ENCODE assay signal across 1 cellular context in the genomic region with DNA sequence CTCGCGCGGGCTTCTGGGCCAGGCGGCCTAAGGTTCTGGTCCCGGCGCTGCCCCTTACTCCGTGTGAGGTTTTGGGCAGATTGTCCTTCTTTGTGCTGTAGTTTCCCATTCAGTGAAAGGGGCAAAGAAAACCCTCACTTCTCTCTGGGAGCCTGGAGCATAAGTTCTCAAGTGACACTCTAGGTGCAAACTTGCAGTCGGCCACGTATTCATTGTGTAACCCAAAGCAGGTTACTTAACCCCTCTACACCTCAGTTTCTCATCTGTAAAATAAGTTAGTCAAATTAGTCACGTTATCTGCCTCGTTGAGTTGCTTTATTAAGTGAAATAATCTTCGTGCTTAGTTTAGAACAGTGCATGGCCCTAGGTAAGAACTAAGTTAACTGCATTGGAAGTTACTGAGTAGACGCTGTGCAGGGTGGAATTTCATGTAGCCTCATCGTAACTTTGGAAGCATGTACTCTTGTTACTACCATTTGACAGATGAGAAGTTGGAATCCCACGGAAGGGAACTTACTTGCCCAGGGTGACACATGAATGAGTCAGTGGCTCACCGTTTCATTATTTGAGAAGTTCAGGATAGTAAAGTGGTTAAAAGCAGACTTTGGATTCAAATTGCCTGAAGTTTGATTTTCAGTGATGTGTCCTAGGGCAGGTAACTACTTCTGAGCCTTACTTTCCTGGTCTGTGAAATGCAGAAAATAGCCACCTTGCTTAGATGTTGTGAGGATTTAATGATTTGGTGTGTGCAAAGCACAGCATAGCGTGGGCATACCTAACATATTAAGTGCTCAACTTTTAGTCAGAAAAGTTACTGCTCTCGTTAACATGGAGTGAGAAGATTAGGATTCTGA.
A peak's percentile ranks its signal among the peaks of the same experiment; 100 is the strongest.
TF ChIP-seq lines count a peak whose summit lies in the region.

No MANE protein-coding gene starts in this region.

TF ChIP-seq in HepG2, 621 proteins besides CTCF, POLR2A, EP300 and RAD21 (continued from another document and continues in another):
- TF ChIP-seq, protein P1, sequence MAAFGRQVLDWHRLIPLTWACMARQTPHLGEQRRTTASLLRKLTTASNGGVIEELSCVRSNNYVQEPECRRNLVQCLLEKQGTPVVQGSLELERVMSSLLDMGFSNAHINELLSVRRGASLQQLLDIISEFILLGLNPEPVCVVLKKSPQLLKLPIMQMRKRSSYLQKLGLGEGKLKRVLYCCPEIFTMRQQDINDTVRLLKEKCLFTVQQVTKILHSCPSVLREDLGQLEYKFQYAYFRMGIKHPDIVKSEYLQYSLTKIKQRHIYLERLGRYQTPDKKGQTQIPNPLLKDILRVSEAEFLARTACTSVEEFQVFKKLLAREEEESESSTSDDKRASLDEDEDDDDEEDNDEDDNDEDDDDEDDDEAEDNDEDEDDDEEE (CRISPR knock-in tag; IDR thresholded peaks at IDR 0.05): no peak
- TF ChIP-seq REXO4 (CRISPR knock-in tag; IDR thresholded peaks at IDR 0.05; ENCODE audit: borderline replicate concordance) (no peak), ZNF547 (CRISPR knock-in tag; IDR thresholded peaks at IDR 0.05) (no peak; the same call in 1 of the 2 replicates), RORA (CRISPR knock-in tag; IDR thresholded peaks at IDR 0.05) (no peak), FOXM1 (CRISPR knock-in tag; IDR thresholded peaks at IDR 0.05) (no peak), ZFP82 (CRISPR knock-in tag; IDR thresholded peaks at IDR 0.05; ENCODE audit: borderline replicate concordance) (no peak), ZBTB1 (CRISPR knock-in tag; IDR thresholded peaks at IDR 0.05; ENCODE audit: borderline replicate concordance) (no peak), ZNF337 (CRISPR knock-in tag; IDR thresholded peaks at IDR 0.05; ENCODE audit: borderline replicate concordance, low read depth) (peak; percentile 74; the same call in 1 of the 2 replicates), ZNF12 (CRISPR knock-in tag; IDR thresholded peaks at IDR 0.05) (no peak), ZNF335 (CRISPR knock-in tag; IDR thresholded peaks at IDR 0.05) (no peak), MAFG (CRISPR knock-in tag; IDR thresholded peaks at IDR 0.05) (no peak), STAG1 (CRISPR knock-in tag; IDR thresholded peaks at IDR 0.05) (no peak), NR2F6 (IDR thresholded peaks at IDR 0.05) (no peak), NR2F6 (CRISPR knock-in tag; IDR thresholded peaks at IDR 0.05) (no peak), RAD51 (IDR thresholded peaks at IDR 0.05; ENCODE audit: borderline replicate concordance) (no peak), ZNF652 (CRISPR knock-in tag; IDR thresholded peaks at IDR 0.05; ENCODE audit: borderline replicate concordance, low read depth) (0 out of 2 replicates have a peak, but pooled peaks have one; percentile 29), ARID2 (CRISPR knock-in tag; IDR thresholded peaks at IDR 0.05; ENCODE audit: borderline replicate concordance) (peak; percentile 6; the same call in 1 of the 2 replicates), ZSCAN30 (CRISPR knock-in tag; IDR thresholded peaks at IDR 0.05) (no peak), ZNF780A (CRISPR knock-in tag; IDR thresholded peaks at IDR 0.05) (no peak), ARNT2 (CRISPR knock-in tag; IDR thresholded peaks at IDR 0.05; ENCODE audit: low read depth) (0 out of 2 replicates have a peak, but pooled peaks have one; percentile 30), ZEB1 (IDR thresholded peaks at IDR 0.05; ENCODE audit: insufficient replicate concordance, low read depth) (no peak), PBX3 (CRISPR knock-in tag; IDR thresholded peaks at IDR 0.05; ENCODE audit: borderline replicate concordance) (no peak), ZNF619 (CRISPR knock-in tag; IDR thresholded peaks at IDR 0.05) (no peak), GABPB1 (CRISPR knock-in tag; IDR thresholded peaks at IDR 0.05) (no peak), ZNF781 (CRISPR knock-in tag; IDR thresholded peaks at IDR 0.05; ENCODE audit: borderline replicate concordance, not compliant biosample characterization) (no peak), SP4 (CRISPR knock-in tag; IDR thresholded peaks at IDR 0.05) (no peak), FOSL2 (CRISPR knock-in tag; IDR thresholded peaks at IDR 0.05) (peak; percentile 37; the same call in 1 of the 2 replicates), DPF2 (CRISPR knock-in tag; IDR thresholded peaks at IDR 0.05; ENCODE audit: borderline replicate concordance, low read depth) (no peak), GRHL1 (CRISPR knock-in tag; conservative IDR thresholded peaks at IDR 0.05) (no peak), SPEN (CRISPR knock-in tag; IDR thresholded peaks at IDR 0.05; ENCODE audit: low read depth) (no peak), MTA1 (CRISPR knock-in tag; IDR thresholded peaks at IDR 0.05; ENCODE audit: borderline replicate concordance) (no peak), ZBTB39 (CRISPR knock-in tag; IDR thresholded peaks at IDR 0.05) (no peak), ZC3H4 (CRISPR knock-in tag; IDR thresholded peaks at IDR 0.05; ENCODE audit: borderline replicate concordance) (no peak), NFATC3 (CRISPR knock-in tag; IDR thresholded peaks at IDR 0.05) (no peak), GLMP (CRISPR knock-in tag; IDR thresholded peaks at IDR 0.05; ENCODE audit: borderline replicate concordance) (no peak)
- TF ChIP-seq, protein P2, sequence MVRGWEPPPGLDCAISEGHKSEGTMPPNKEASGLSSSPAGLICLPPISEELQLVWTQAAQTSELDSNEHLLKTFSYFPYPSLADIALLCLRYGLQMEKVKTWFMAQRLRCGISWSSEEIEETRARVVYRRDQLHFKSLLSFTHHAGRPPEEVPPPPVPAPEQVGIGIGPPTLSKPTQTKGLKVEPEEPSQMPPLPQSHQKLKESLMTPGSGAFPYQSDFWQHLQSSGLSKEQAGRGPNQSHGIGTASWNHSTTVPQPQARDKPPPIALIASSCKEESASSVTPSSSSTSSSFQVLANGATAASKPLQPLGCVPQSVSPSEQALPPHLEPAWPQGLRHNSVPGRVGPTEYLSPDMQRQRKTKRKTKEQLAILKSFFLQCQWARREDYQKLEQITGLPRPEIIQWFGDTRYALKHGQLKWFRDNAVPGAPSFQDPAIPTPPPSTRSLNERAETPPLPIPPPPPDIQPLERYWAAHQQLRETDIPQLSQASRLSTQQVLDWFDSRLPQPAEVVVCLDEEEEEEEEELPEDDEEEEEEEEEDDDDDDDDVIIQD (CRISPR knock-in tag; IDR thresholded peaks at IDR 0.05; ENCODE audit: low read depth): no peak
- TF ChIP-seq, protein P3, sequence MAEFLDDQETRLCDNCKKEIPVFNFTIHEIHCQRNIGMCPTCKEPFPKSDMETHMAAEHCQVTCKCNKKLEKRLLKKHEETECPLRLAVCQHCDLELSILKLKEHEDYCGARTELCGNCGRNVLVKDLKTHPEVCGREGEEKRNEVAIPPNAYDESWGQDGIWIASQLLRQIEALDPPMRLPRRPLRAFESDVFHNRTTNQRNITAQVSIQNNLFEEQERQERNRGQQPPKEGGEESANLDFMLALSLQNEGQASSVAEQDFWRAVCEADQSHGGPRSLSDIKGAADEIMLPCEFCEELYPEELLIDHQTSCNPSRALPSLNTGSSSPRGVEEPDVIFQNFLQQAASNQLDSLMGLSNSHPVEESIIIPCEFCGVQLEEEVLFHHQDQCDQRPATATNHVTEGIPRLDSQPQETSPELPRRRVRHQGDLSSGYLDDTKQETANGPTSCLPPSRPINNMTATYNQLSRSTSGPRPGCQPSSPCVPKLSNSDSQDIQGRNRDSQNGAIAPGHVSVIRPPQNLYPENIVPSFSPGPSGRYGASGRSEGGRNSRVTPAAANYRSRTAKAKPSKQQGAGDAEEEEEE (CRISPR knock-in tag; IDR thresholded peaks at IDR 0.05; ENCODE audit: borderline replicate concordance): 0 out of 2 replicates have a peak, but pooled peaks have one; percentile 8
- TF ChIP-seq, protein P4, sequence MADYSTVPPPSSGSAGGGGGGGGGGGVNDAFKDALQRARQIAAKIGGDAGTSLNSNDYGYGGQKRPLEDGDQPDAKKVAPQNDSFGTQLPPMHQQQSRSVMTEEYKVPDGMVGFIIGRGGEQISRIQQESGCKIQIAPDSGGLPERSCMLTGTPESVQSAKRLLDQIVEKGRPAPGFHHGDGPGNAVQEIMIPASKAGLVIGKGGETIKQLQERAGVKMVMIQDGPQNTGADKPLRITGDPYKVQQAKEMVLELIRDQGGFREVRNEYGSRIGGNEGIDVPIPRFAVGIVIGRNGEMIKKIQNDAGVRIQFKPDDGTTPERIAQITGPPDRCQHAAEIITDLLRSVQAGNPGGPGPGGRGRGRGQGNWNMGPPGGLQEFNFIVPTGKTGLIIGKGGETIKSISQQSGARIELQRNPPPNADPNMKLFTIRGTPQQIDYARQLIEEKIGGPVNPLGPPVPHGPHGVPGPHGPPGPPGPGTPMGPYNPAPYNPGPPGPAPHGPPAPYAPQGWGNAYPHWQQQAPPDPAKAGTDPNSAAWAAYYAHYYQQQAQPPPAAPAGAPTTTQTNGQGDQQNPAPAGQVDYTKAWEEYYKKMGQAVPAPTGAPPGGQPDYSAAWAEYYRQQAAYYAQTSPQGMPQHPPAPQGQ (CRISPR knock-in tag; IDR thresholded peaks at IDR 0.05; ENCODE audit: borderline replicate concordance): no peak
- TF ChIP-seq, protein P5, sequence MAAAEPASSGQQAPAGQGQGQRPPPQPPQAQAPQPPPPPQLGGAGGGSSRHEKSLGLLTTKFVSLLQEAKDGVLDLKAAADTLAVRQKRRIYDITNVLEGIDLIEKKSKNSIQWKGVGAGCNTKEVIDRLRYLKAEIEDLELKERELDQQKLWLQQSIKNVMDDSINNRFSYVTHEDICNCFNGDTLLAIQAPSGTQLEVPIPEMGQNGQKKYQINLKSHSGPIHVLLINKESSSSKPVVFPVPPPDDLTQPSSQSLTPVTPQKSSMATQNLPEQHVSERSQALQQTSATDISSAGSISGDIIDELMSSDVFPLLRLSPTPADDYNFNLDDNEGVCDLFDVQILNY (CRISPR knock-in tag; conservative IDR thresholded peaks at IDR 0.05): no peak
- TF ChIP-seq, protein P6, sequence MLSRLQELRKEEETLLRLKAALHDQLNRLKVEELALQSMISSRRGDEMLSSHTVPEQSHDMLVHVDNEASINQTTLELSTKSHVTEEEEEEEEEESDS (CRISPR knock-in tag; IDR thresholded peaks at IDR 0.05; ENCODE audit: borderline replicate concordance): no peak
- TF ChIP-seq, protein P7, sequence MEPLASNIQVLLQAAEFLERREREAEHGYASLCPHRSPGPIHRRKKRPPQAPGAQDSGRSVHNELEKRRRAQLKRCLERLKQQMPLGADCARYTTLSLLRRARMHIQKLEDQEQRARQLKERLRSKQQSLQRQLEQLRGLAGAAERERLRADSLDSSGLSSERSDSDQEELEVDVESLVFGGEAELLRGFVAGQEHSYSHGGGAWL (CRISPR knock-in tag; IDR thresholded peaks at IDR 0.05): no peak
- TF ChIP-seq, protein P8, sequence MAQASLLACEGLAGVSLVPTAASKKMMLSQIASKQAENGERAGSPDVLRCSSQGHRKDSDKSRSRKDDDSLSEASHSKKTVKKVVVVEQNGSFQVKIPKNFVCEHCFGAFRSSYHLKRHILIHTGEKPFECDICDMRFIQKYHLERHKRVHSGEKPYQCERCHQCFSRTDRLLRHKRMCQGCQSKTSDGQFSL (CRISPR knock-in tag; IDR thresholded peaks at IDR 0.05): no peak
- TF ChIP-seq, protein P9, sequence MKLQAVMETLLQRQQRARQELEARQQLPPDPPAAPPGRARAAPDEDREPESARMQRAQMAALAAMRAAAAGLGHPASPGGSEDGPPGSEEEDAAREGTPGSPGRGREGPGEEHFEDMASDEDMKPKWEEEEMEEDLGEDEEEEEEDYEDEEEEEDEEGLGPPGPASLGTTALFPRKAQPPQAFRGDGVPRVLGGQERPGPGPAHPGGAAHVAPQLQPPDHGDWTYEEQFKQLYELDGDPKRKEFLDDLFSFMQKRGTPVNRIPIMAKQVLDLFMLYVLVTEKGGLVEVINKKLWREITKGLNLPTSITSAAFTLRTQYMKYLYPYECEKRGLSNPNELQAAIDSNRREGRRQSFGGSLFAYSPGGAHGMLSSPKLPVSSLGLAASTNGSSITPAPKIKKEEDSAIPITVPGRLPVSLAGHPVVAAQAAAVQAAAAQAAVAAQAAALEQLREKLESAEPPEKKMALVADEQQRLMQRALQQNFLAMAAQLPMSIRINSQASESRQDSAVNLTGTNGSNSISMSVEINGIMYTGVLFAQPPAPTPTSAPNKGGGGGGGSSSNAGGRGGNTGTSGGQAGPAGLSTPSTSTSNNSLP (IDR thresholded peaks at IDR 0.05; ENCODE audit: low read depth, low read length): no peak; the same call in 1 of the 2 replicates
